11 cellular contexts compared by ENCODE assay signal in genomic region chr2:105929506-105929905, GRCh38.
A peak's percentile ranks its signal among the peaks of the same experiment; 100 is the strongest.
DNase-seq lines count a peak whose midpoint lies in the region.
"Had no signal": no experiment of that assay in that cellular context is flagged by ENCODE, and none has a peak within 500 bp of the region (broad histone marks: within the 10 kb centered on the region; RNA-seq: fewer than 3 reads in every experiment).

No MANE protein-coding gene starts in this region.

- intact Hi-C loops in activated T-helper 1 cell treated with anti-CD3 and anti-CD28 coated beads, Interleukin-12 subunit alpha, Interleukin-12 subunit beta, Interleukin-2, Interleukin-4 antibody, amounts not matched to agents 30 ng/mL and 10 ng/mL and 1 ng/mL, durations not matched to agents 14 hours and 24 hours and 36 hours (cut with micrococcal nuclease): no loop called here

- H3K36me3 Mint-ChIP-seq in activated T-helper 1 cell treated with anti-CD3 and anti-CD28 coated beads, Interleukin-12 subunit alpha, Interleukin-12 subunit beta, Interleukin-2, Interleukin-4 antibody, amounts not matched to agents 30 ng/mL and 10 ng/mL and 1 ng/mL, durations not matched to agents 14 hours and 24 hours and 36 hours (ENCODE audit: low read depth): peaks cover 11% of the 10 kb centered on the region
- H3K36me3 Mint-ChIP-seq: mesothelial cell of epicardium had no signal

- peak overlapping the region; percentile 22 for H3K4me3 Mint-ChIP-seq in activated T-helper 1 cell treated with anti-CD3 and anti-CD28 coated beads, Interleukin-12 subunit alpha, Interleukin-12 subunit beta, Interleukin-2, Interleukin-4 antibody, amounts not matched to agents 30 ng/mL and 10 ng/mL and 1 ng/mL, durations not matched to agents 14 hours and 24 hours and 36 hours
- H3K4me3 Mint-ChIP-seq: mesothelial cell of epicardium had no signal

- peaks cover 9% of the 10 kb centered on the region for H3K9me3 Mint-ChIP-seq in activated T-helper 1 cell treated with anti-CD3 and anti-CD28 coated beads, Interleukin-12 subunit alpha, Interleukin-12 subunit beta, Interleukin-2, Interleukin-4 antibody, amounts not matched to agents 30 ng/mL and 10 ng/mL and 1 ng/mL, durations not matched to agents 14 hours and 24 hours and 36 hours

- H3K27me3 Mint-ChIP-seq in activated T-helper 1 cell treated with anti-CD3 and anti-CD28 coated beads, Interleukin-12 subunit alpha, Interleukin-12 subunit beta, Interleukin-2, Interleukin-4 antibody, amounts not matched to agents 30 ng/mL and 10 ng/mL and 1 ng/mL, durations not matched to agents 14 hours and 24 hours and 36 hours (ENCODE audit: insufficient read depth): no peaks in the 10 kb centered on the region

- H3K4me1 Mint-ChIP-seq in activated T-helper 1 cell treated with anti-CD3 and anti-CD28 coated beads, Interleukin-12 subunit alpha, Interleukin-12 subunit beta, Interleukin-2, Interleukin-4 antibody, amounts not matched to agents 30 ng/mL and 10 ng/mL and 1 ng/mL, durations not matched to agents 14 hours and 24 hours and 36 hours (ENCODE audit: low read depth): peaks cover 44% of the 10 kb centered on the region
- H3K4me1 Mint-ChIP-seq: mesothelial cell of epicardium had no signal

- peak overlapping the region; percentile 73 for H3K27ac Mint-ChIP-seq in activated T-helper 1 cell treated with anti-CD3 and anti-CD28 coated beads, Interleukin-12 subunit alpha, Interleukin-12 subunit beta, Interleukin-2, Interleukin-4 antibody, amounts not matched to agents 30 ng/mL and 10 ng/mL and 1 ng/mL, durations not matched to agents 14 hours and 24 hours and 36 hours
- H3K27ac Mint-ChIP-seq: mesothelial cell of epicardium had no signal

- DNase-seq in COLO829 (ENCODE audit: low spot score) (peak; percentile 63), RKO (ENCODE audit: low spot score) (peak; percentile 8), islet precursor cell (peak; percentile 30), NCI-H446 treated with DMSO at 0.1 percent for 48 hours (lab: John Stamatoyannopoulos, UW) (no peak), GM19238 (ENCODE audit: insufficient read length, low spot score) (no peak), NCI-H524 (lab: John Stamatoyannopoulos, UW) (no peak), GF-D8 (lab: John Stamatoyannopoulos, UW) (no peak)
- DNase-seq in activated T-helper 1 cell treated with anti-CD3 and anti-CD28 coated beads, Interleukin-12 subunit alpha, Interleukin-12 subunit beta, Interleukin-2, Interleukin-4 antibody, amounts not matched to agents 30 ng/mL and 10 ng/mL and 1 ng/mL, durations not matched to agents 14 hours and 24 hours and 36 hours (ENCODE audit: low spot score): peak; percentile 21
- DNase-seq: amygdala, NCI-H1436 treated with DMSO at 0.1 percent for 48 hours had no signal

Comparison
In these comparisons a context has a peak if more than half of its experiments do, and no peak if none do; other contexts are left out.
1. DNase-seq: peak in COLO829 (single experiment), RKO (single experiment), activated T-helper 1 cell treated with anti-CD3 and anti-CD28 coated beads, Interleukin-12 subunit alpha, Interleukin-12 subunit beta, Interleukin-2, Interleukin-4 antibody, amounts not matched to agents 30 ng/mL and 10 ng/mL and 1 ng/mL, durations not matched to agents 14 hours and 24 hours and 36 hours (single experiment) and islet precursor cell (single experiment); none in NCI-H446 treated with DMSO at 0.1 percent for 48 hours (single experiment), GM19238 (single experiment), NCI-H524 (0 of 2) and GF-D8 (single experiment).